ENCODE assay signal across 18 cellular contexts in genomic region chr2:49772299-49772970, GRCh38.
DNase-seq lines count a peak whose midpoint lies in the region; ATAC-seq, FAIRE-seq and TF ChIP-seq lines count a peak whose summit lies in the region.
"Had no signal": no experiment of that assay in that cellular context is flagged by ENCODE, and none has a peak within 500 bp of the region (broad histone marks: within the 10 kb centered on the region; RNA-seq: fewer than 3 reads in every experiment).

No MANE protein-coding gene starts in this region.

- DNase-seq in kidney (peak; percentile 71), omental fat pad (ENCODE audit: low spot score) (no peak), urothelium cell line (ENCODE audit: low spot score) (no peak), cortex of kidney (lab: John Stamatoyannopoulos, UW) (no peak), GM13977 (ENCODE audit: low spot score) (no peak), foreskin fibroblast (no peak)
- DNase-seq: C1 segment of cervical spinal cord; CD4-positive, alpha-beta memory T cell; COR-L47; DMS153; DND-41; GM23248; H7; HCEC 1CT had no signal

- H3K27ac ChIP-seq in kidney (ENCODE audit: low read depth in 2 of 2, low read length in 2 of 2), result no peak overlapping the region
- H3K27ac ChIP-seq: GM23248 had no signal

- H3K9me3 ChIP-seq in kidney (ENCODE audit: control insufficient read depth in 1 of 2, low read length in 2 of 2), result no peaks in the 10 kb centered on the region

- intact Hi-C loops in kidney (cut with DNase I), result no loop called here

- H3K36me3 ChIP-seq in kidney (ENCODE audit: control insufficient read depth in 1 of 2, insufficient read depth in 2 of 2, low read length in 2 of 2), result no peaks in the 10 kb centered on the region

- no peak for FAIRE-seq in kidney (lab: Jason Lieb, UNC)
- FAIRE-seq in urothelium cell line (lab: Jason Lieb, UNC), result peak; percentile 74
- FAIRE-seq: G401.6, GM12892, GM19239, H1 had no signal

- in situ Hi-C loops in GM13977 (cut with MboI; ENCODE audit: low pct_unique_long_range_greater_than_20kb, low sequenced_read_pairs, unreplicated experiment), result no loop called here

- no peak overlapping the region for H3K9ac ChIP-seq in kidney (ENCODE audit: low read length in 2 of 2)
- H3K9ac ChIP-seq: GM23248 had no signal

- H3K4me1 ChIP-seq in kidney (ENCODE audit: control insufficient read depth in 1 of 2, insufficient read depth in 1 of 2, low read depth in 1 of 2, low read length in 2 of 2), result no peaks in the 10 kb centered on the region

- TF ChIP-seq CTCF in kidney (IDR thresholded peaks at IDR 0.05; ENCODE audit: borderline replicate concordance, extremely low read depth, insufficient read depth), result no peak
- TF ChIP-seq CTCF in omental fat pad (IDR thresholded peaks at IDR 0.05), result no peak
- TF ChIP-seq CTCF in GM13977 (IDR thresholded peaks at IDR 0.05; ENCODE audit: extremely low read depth, insufficient read depth, missing control alignments), result no peak
- TF ChIP-seq CTCF in foreskin fibroblast (IDR thresholded peaks at IDR 0.05; ENCODE audit: low read depth, low read length), result no peak

- ATAC-seq in omental fat pad (ENCODE audit: low FRiP score), result peak; percentile 32

- no peak overlapping the region for H3K4me3 ChIP-seq in kidney (ENCODE audit: low read length in 2 of 2)
- H3K4me3 ChIP-seq in foreskin fibroblast (ENCODE audit: low read depth in 1 of 2, low read length in 2 of 2), result no peak overlapping the region
- H3K4me3 ChIP-seq: GM23248 had no signal
